1 cellular context compared by ENCODE assay signal in genomic region chr22:23450434-23450795, GRCh38.
TF ChIP-seq lines count a peak whose summit lies in the region.

No MANE protein-coding gene starts in this region.

TF ChIP-seq in HepG2, 621 proteins besides CTCF, POLR2A, EP300 and RAD21 (continued from another document):
- TF ChIP-seq TFDP1 (CRISPR knock-in tag; IDR thresholded peaks at IDR 0.05; ENCODE audit: borderline replicate concordance) (no peak), ZSCAN9 (CRISPR knock-in tag; IDR thresholded peaks at IDR 0.05; ENCODE audit: borderline replicate concordance) (no peak), FOXC1 (CRISPR knock-in tag; IDR thresholded peaks at IDR 0.05; ENCODE audit: borderline replicate concordance) (no peak), AKAP8 (CRISPR knock-in tag; IDR thresholded peaks at IDR 0.05) (no peak)
